8 cellular contexts compared by ENCODE assay signal in genomic region chr14:61562321-61563161, GRCh38.
A peak's percentile ranks its signal among the peaks of the same experiment; 100 is the strongest.
DNase-seq lines count a peak whose midpoint lies in the region; ATAC-seq and TF ChIP-seq lines count a peak whose summit lies in the region.

No MANE protein-coding gene starts in this region.

- no peaks in the 10 kb centered on the region for H3K27me3 Mint-ChIP-seq in activated naive CD8-positive, alpha-beta T cell treated with anti-CD3 and anti-CD28 coated beads, Interleukin-2, amount 50 U/mL, for 24 hours

- H4K20me1 ChIP-seq in BLaER1 treated with 17β-estradiol and CSF1 and Interleukin-3, amounts not matched to agents 10 nM and 100 nM = no peaks in the 10 kb centered on the region

- H3K4me3 ChIP-seq in BLaER1 treated with 17β-estradiol and CSF1 and Interleukin-3, amounts not matched to agents 10 nM and 100 nM = peak overlapping the region in 1 of 10 experiments; percentile 5; a peak in 1 of 20 replicates
- H3K4me3 ChIP-seq in testis = no peak overlapping the region

- peaks cover 94 to 100% (median 100%) of the 10 kb centered on the region in 10 experiments for H3K4me1 ChIP-seq in BLaER1 treated with 17β-estradiol and CSF1 and Interleukin-3, amounts not matched to agents 10 nM and 100 nM
- peaks cover 24% of the 10 kb centered on the region for H3K4me1 ChIP-seq in testis

- TF ChIP-seq CTCF in testis (IDR thresholded peaks at IDR 0.05) = no peak

- peaks cover 60% of the 10 kb centered on the region for H3K4me1 Mint-ChIP-seq in activated naive CD8-positive, alpha-beta T cell treated with anti-CD3 and anti-CD28 coated beads, Interleukin-2, amount 50 U/mL, for 24 hours

- intact Hi-C loops in testis (cut with DNase I; ENCODE audit: low total_unique reads) = no loop called here

- DNase-seq in M059J (ENCODE audit: low read depth) = peak; percentile 100
- DNase-seq in activated naive CD8-positive, alpha-beta T cell treated with anti-CD3 and anti-CD28 coated beads, Interleukin-2, amount 50 U/mL, for 24 hours = no peak
- DNase-seq in kidney tubule cell (ENCODE audit: low spot score) = peak; percentile 100
- DNase-seq in testis = no peak
- DNase-seq in iPS-NIHi7 (ENCODE audit: extremely low spot score) = no peak

- no peaks in the 10 kb centered on the region for H3K27me3 ChIP-seq in BLaER1 treated with 17β-estradiol and CSF1 and Interleukin-3, amounts not matched to agents 10 nM and 100 nM
- H3K27me3 ChIP-seq in testis = no peaks in the 10 kb centered on the region

- no peak for TF ChIP-seq POLR2A in testis (IDR thresholded peaks at IDR 0.05)

- H3K36me3 Mint-ChIP-seq in activated naive CD8-positive, alpha-beta T cell treated with anti-CD3 and anti-CD28 coated beads, Interleukin-2, amount 50 U/mL, for 24 hours (ENCODE audit: low read depth) = peaks cover 6% of the 10 kb centered on the region

- 88 to 92% methylated on average over 5 to 7 of the region's 7 CpGs for WGBS in testis, 2 donors

- no peak overlapping the region for H3K4me3 Mint-ChIP-seq in activated naive CD8-positive, alpha-beta T cell treated with anti-CD3 and anti-CD28 coated beads, Interleukin-2, amount 50 U/mL, for 24 hours

- no peaks in the 10 kb centered on the region for H3K36me3 ChIP-seq in BLaER1 treated with 17β-estradiol and CSF1 and Interleukin-3, amounts not matched to agents 10 nM and 100 nM
- no peaks in the 10 kb centered on the region for H3K36me3 ChIP-seq in testis (ENCODE audit: low read depth, missing control alignments)

- H3K9me3 Mint-ChIP-seq in activated naive CD8-positive, alpha-beta T cell treated with anti-CD3 and anti-CD28 coated beads, Interleukin-2, amount 50 U/mL, for 24 hours = no peaks in the 10 kb centered on the region

- peak overlapping the region; percentile 37 for H3K27ac Mint-ChIP-seq in activated naive CD8-positive, alpha-beta T cell treated with anti-CD3 and anti-CD28 coated beads, Interleukin-2, amount 50 U/mL, for 24 hours

- H3K9me3 ChIP-seq in BLaER1 treated with 17β-estradiol and CSF1 and Interleukin-3, amounts not matched to agents 10 nM and 100 nM (replicated peaks in 1 of 11) = no peaks in the 10 kb centered on the region; a peak in 1 of 22 replicates
- H3K9me3 ChIP-seq in testis = no peaks in the 10 kb centered on the region

- H3K4me2 ChIP-seq in BLaER1 treated with 17β-estradiol and CSF1 and Interleukin-3, amounts not matched to agents 10 nM and 100 nM = peak overlapping the region; percentile 68 to 98 (median 86)

- ATAC-seq in activated naive CD8-positive, alpha-beta T cell treated with anti-CD3 and anti-CD28 coated beads, Interleukin-2, amount 50 U/mL, for 24 hours = peak; percentile 92
- no peak for ATAC-seq in HG03108 (IDR thresholded peaks at IDR 0.05; ENCODE audit: unreplicated experiment)
- no peak for ATAC-seq in HG02870 (IDR thresholded peaks at IDR 0.05; ENCODE audit: unreplicated experiment)

- peak overlapping the region; percentile 54 to 84 (median 72); a peak in 21 of 22 replicates for H3K9ac ChIP-seq in BLaER1 treated with 17β-estradiol and CSF1 and Interleukin-3, amounts not matched to agents 10 nM and 100 nM

- peak overlapping the region; percentile 74 to 99 (median 94) for H3K27ac ChIP-seq in BLaER1 treated with 17β-estradiol and CSF1 and Interleukin-3, amounts not matched to agents 10 nM and 100 nM
- H3K27ac ChIP-seq in testis = peak overlapping the region; percentile 65 to 75

Comparison
In these comparisons a context has a peak if more than half of its experiments do, and no peak if none do; other contexts are left out.
1. DNase-seq: peak in M059J (single experiment) and kidney tubule cell (single experiment); none in activated naive CD8-positive, alpha-beta T cell treated with anti-CD3 and anti-CD28 coated beads, Interleukin-2, amount 50 U/mL, for 24 hours (single experiment), testis (single experiment) and iPS-NIHi7 (single experiment).